In the genomic region with DNA sequence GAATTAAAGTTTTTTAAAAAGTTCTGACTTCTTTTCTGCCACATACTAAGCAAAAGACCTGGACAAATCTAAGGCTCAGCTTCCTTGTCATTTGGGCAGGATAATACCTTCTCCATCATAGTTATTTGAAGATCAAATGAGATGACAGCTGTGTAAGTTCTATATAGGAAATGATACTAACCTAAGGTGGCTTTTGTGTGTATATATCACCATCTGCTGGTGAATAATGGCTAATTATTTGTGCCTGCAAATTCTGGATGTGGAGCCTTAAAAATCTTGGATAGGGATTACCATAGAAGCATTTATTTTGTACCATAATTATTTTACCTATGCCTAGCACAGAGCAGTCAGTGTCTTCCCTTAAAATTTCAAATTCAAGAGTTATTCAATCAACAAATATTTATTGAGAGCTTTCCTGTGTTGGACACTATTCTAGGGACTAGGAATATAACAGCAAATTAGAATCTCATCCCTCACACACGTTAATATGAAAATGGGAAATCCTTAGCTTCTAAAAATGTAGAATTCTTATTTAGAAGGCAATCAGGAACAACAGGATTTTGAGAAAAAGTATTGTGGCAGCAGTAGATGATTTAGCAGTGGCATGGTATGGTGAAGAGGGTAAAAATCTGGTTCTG, we compare ENCODE assay signal across 10 cellular contexts.
A peak's percentile ranks its signal among the peaks of the same experiment; 100 is the strongest.
DNase-seq lines count a peak whose midpoint lies in the region; ATAC-seq, FAIRE-seq and TF ChIP-seq lines count a peak whose summit lies in the region.
"Had no signal": no experiment of that assay in that cellular context is flagged by ENCODE, and none has a peak within 500 bp of the region (broad histone marks: within the 10 kb centered on the region; RNA-seq: fewer than 3 reads in every experiment).

No MANE protein-coding gene starts in this region.

- intact Hi-C loops in OCI-LY7 (cut with micrococcal nuclease; ENCODE audit: unreplicated experiment): loop anchor here (1.0 to 5.0 kb wide), 3 partner anchors 152 to 247 kb away; no protein-coding TSS in a partner anchor

- H3K4me3 ChIP-seq in OCI-LY7 (ENCODE audit: low read depth, low read length, poor library complexity, severe bottlenecking) (no peak overlapping the region), H1 (ENCODE audit: extremely low read depth in 1 of 4, insufficient read depth in 2 of 4, low read depth in 3 of 4, low read length in 4 of 4) (no peak overlapping the region)
- H3K4me3 ChIP-seq: SJCRH30 had no signal

- no peak overlapping the region for H3K18ac ChIP-seq in H1 (ENCODE audit: extremely low read depth, low read length)

- TF ChIP-seq POLR2A in H1 (IDR thresholded peaks at IDR 0.05; ENCODE audit: control extremely low read depth in 1 of 2, low read depth in 2 of 2, low read length in 2 of 2): no peak

- H3K9me2 ChIP-seq in OCI-LY7 (ENCODE audit: insufficient read depth, low read length): no peaks in the 10 kb centered on the region

- H4K8ac ChIP-seq in H1 (ENCODE audit: extremely low read depth, insufficient read depth, low read length): no peak overlapping the region

- no peak overlapping the region for H4K5ac ChIP-seq in H1 (ENCODE audit: insufficient read length, low read depth, low read length)

- no peak overlapping the region for H3K4ac ChIP-seq in H1 (replicated peaks; ENCODE audit: insufficient read length, low read depth, low read length)

- no peak overlapping the region for H4K91ac ChIP-seq in H1 (replicated peaks; ENCODE audit: insufficient read length, low read length)

- H2AK5ac ChIP-seq in H1 (ENCODE audit: low read depth, low read length): no peak overlapping the region

- H3K9me3 ChIP-seq in OCI-LY7 (ENCODE audit: low read length): no peaks in the 10 kb centered on the region
- no peaks in the 10 kb centered on the region for H3K9me3 ChIP-seq in H1 (ENCODE audit: insufficient read depth in 2 of 2, low read depth in 1 of 2, low read length in 1 of 2)
- H3K9me3 ChIP-seq: SJCRH30 had no signal

- WGBS in H1 (ENCODE audit: extremely low coverage in 1 of 2, insufficient coverage in 1 of 2, insufficient read length in 1 of 2, insufficient replicate concordance in 2 of 2, low coverage in 1 of 2, low lambda C conversion rate in 2 of 2, missing lambda C conversion rate in 1 of 2), 2 experiments: 92% methylated on average over 1 of the region's 1 CpG; no CpG with 5 or more reads in 1 of the 2 experiments

- DNase-seq in DMS 273 treated with DMSO at 0.1 percent for 48 hours (lab: John Stamatoyannopoulos, UW): peak; percentile 41
- peak; percentile 39 for DNase-seq in HuH-7 (ENCODE audit: low spot score)
- peak; percentile 64 for DNase-seq in OCI-LY7 (ENCODE audit: low spot score)
- DNase-seq in H1 (ENCODE audit: low read depth in 1 of 2, low spot score in 2 of 2): no peak
- DNase-seq in middle frontal gyrus (ENCODE audit: extremely low spot score, low spot score): peak; percentile 18
- no peak for DNase-seq in NK-92 treated with Interleukin-12 subunit alpha and Interleukin-12 subunit beta, amount 100 ng/mL, for 24 hours (lab: John Stamatoyannopoulos, UW)
- DNase-seq: right cardiac atrium had no signal

- no peak overlapping the region for H2AFZ ChIP-seq in OCI-LY7 (ENCODE audit: low read length)
- no peak overlapping the region for H2AFZ ChIP-seq in H1 (ENCODE audit: low read length)

- no peak overlapping the region for H3K56ac ChIP-seq in H1 (replicated peaks; ENCODE audit: insufficient read length, low read depth, low read length)

- H3K27ac ChIP-seq in OCI-LY7 (ENCODE audit: low read depth, low read length, poor library complexity, severe bottlenecking): no peak overlapping the region
- no peak overlapping the region for H3K27ac ChIP-seq in H1 (ENCODE audit: low read depth, low read length)
- H3K27ac ChIP-seq: SJCRH30 had no signal

- H3K9ac ChIP-seq in H1 (replicated peaks in 1 of 4; ENCODE audit: extremely low read depth in 1 of 4, low read depth in 3 of 4, low read length in 3 of 4): no peak overlapping the region

- no peak for FAIRE-seq in H1 (lab: Jason Lieb, UNC)

- no peak overlapping the region for H2BK12ac ChIP-seq in H1 (ENCODE audit: low read depth, low read length)

- ATAC-seq in HG02571 (IDR thresholded peaks at IDR 0.05; ENCODE audit: unreplicated experiment) (no peak), GM18517 (IDR thresholded peaks at IDR 0.05; ENCODE audit: unreplicated experiment) (no peak)

- H3K23me2 ChIP-seq in H1 (ENCODE audit: low read depth, low read length): no peaks in the 10 kb centered on the region

- no peak overlapping the region for H2BK5ac ChIP-seq in H1 (ENCODE audit: low read depth, low read length)

- no peak overlapping the region for H2BK120ac ChIP-seq in H1 (replicated peaks; ENCODE audit: low read depth, low read length)

- TF ChIP-seq CTCF in OCI-LY7 (conservative IDR thresholded peaks at IDR 0.05; ENCODE audit: low read length) (peak; percentile 93), H1 (IDR thresholded peaks at IDR 0.05; ENCODE audit: control extremely low read depth in 1 of 3, insufficient read depth in 1 of 3, low read depth in 1 of 3, low read length in 3 of 3) (peak in 2 of 3 experiments; percentile 38 to 44; a peak in 2 of 4 replicates)

- no peak overlapping the region for H2BK15ac ChIP-seq in H1 (ENCODE audit: low read length)

- H3K14ac ChIP-seq in H1 (ENCODE audit: insufficient read length): no peak overlapping the region

- H4K20me1 ChIP-seq in OCI-LY7 (ENCODE audit: insufficient read depth, low read length): no peaks in the 10 kb centered on the region
- peaks cover 0 to 2% of the 10 kb centered on the region in 2 experiments for H4K20me1 ChIP-seq in H1 (replicated peaks in 1 of 2; ENCODE audit: control insufficient read depth in 1 of 2, insufficient read depth in 2 of 2, low read length in 2 of 2)

- H3K23ac ChIP-seq in H1 (ENCODE audit: insufficient read length): no peak overlapping the region

- peaks cover 57% of the 10 kb centered on the region for H3K36me3 ChIP-seq in OCI-LY7 (ENCODE audit: insufficient read depth, low read length)
- peaks cover 0 to 12% (median 0%) of the 10 kb centered on the region in 4 experiments; a peak in 2 of 8 replicates for H3K36me3 ChIP-seq in H1 (ENCODE audit: control insufficient read depth in 2 of 4, insufficient read depth in 4 of 4, low read length in 3 of 4)
- H3K36me3 ChIP-seq: SJCRH30 had no signal

- no peaks in the 10 kb centered on the region for H3K79me2 ChIP-seq in OCI-LY7 (ENCODE audit: insufficient read depth, low read depth, low read length)
- H3K79me2 ChIP-seq in H1 (ENCODE audit: control insufficient read depth in 1 of 2, insufficient read depth in 2 of 2, low read length in 2 of 2): no peaks in the 10 kb centered on the region

- no peak overlapping the region for H3K4me2 ChIP-seq in OCI-LY7 (ENCODE audit: low read length)
- H3K4me2 ChIP-seq in H1 (ENCODE audit: insufficient read depth in 1 of 2, low read depth in 2 of 2, low read length in 2 of 2): no peak overlapping the region

- CTCF ChIA-PET in OCI-LY7 (lab: Charles Lee; ENCODE audit: unreplicated experiment) (interaction anchor here (0.7 to 1.8 kb wide), 3 partner anchors 152 to 227 kb away, joined by 3 to 8 read pairs (median 4); no protein-coding TSS in a partner anchor), H1 (lab: Charles Lee; ENCODE audit: partially characterized antibody) (interaction anchor here (0.6 to 10.8 kb wide), 21 partner anchors 10 to 197 kb away, joined by 3 to 207 read pairs (median 4); no protein-coding TSS in a partner anchor)

- peak; percentile 81 to 83 for TF ChIP-seq RAD21 in H1 (IDR thresholded peaks at IDR 0.05 in 1 of 2, conservative IDR thresholded peaks at IDR 0.05 in 1 of 2; ENCODE audit: low read depth in 2 of 2, low read length in 2 of 2)

- no peak for TF ChIP-seq EP300 in H1 (IDR thresholded peaks at IDR 0.05; ENCODE audit: borderline replicate concordance in 1 of 2, low read depth in 2 of 2, low read length in 2 of 2)

- POLR2A ChIA-PET in OCI-LY7 (lab: Charles Lee): interaction anchor here (0.6 to 1.3 kb wide), 3 partner anchors 9 to 284 kb away, joined by 3 to 4 read pairs (median 3); no protein-coding TSS in a partner anchor
- POLR2A ChIA-PET in H1 (lab: Charles Lee; ENCODE audit: partially characterized antibody): interaction anchor here (1.5 to 2.5 kb wide), 2 partner anchors 10 to 150 kb away, joined by 3 to 8 read pairs; no protein-coding TSS in a partner anchor

- no peak overlapping the region for H2BK20ac ChIP-seq in H1 (ENCODE audit: low read length)

- no peaks in the 10 kb centered on the region for H3K27me3 ChIP-seq in H1 (replicated peaks in 1 of 4; ENCODE audit: control insufficient read depth in 3 of 4, extremely low read depth in 1 of 4, insufficient read depth in 3 of 4, low read length in 3 of 4)
- H3K27me3 ChIP-seq: SJCRH30 had no signal

- TSS peak; percentile 39 for BruUV-seq in OCI-LY7 (replicated peaks; lab: Mats Ljungman, UMichigan)

- H3K79me1 ChIP-seq in H1 (ENCODE audit: low read depth, low read length): no peaks in the 10 kb centered on the region

- H3K4me1 ChIP-seq in OCI-LY7 (ENCODE audit: insufficient read depth, low read length, poor library complexity, severe bottlenecking): no peaks in the 10 kb centered on the region
- H3K4me1 ChIP-seq in H1 (replicated peaks in 1 of 4; ENCODE audit: control insufficient read depth in 3 of 4, insufficient read depth in 4 of 4, low read length in 3 of 4): no peaks in the 10 kb centered on the region; a peak in 1 of 7 replicates

TF ChIP-seq in H1, 55 proteins besides CTCF, POLR2A, EP300 and RAD21:
- TF ChIP-seq NRF1 (IDR thresholded peaks at IDR 0.05; ENCODE audit: low read depth, low read length) (no peak), POLR2AphosphoS5 (IDR thresholded peaks at IDR 0.05; ENCODE audit: low read depth, low read length) (no peak), KDM1A (IDR thresholded peaks at IDR 0.05; ENCODE audit: borderline replicate concordance, low read length) (no peak), KDM5A (IDR thresholded peaks at IDR 0.05; ENCODE audit: low read length) (no peak), RXRA (IDR thresholded peaks at IDR 0.05; ENCODE audit: insufficient read depth, low read depth, low read length) (no peak), MAFK (IDR thresholded peaks at IDR 0.05; ENCODE audit: low read depth, low read length) (no peak), SP4 (IDR thresholded peaks at IDR 0.05; ENCODE audit: low read length) (no peak), GABPA (IDR thresholded peaks at IDR 0.05; ENCODE audit: borderline replicate concordance, insufficient read depth, low read length) (no peak)
- TF ChIP-seq, protein P1, sequence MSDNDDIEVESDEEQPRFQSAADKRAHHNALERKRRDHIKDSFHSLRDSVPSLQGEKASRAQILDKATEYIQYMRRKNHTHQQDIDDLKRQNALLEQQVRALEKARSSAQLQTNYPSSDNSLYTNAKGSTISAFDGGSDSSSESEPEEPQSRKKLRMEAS (IDR thresholded peaks at IDR 0.05): no peak

Comparison
In these comparisons a context has a peak if more than half of its experiments do, and no peak if none do; other contexts are left out.
1. DNase-seq: peak in DMS 273 treated with DMSO at 0.1 percent for 48 hours (single experiment), HuH-7 (single experiment), OCI-LY7 (single experiment) and middle frontal gyrus (single experiment); none in H1 (0 of 2) and NK-92 treated with Interleukin-12 subunit alpha and Interleukin-12 subunit beta, amount 100 ng/mL, for 24 hours (single experiment).